15 cellular contexts compared by ENCODE assay signal in genomic region chr6:142544199-142544838, GRCh38.
DNase-seq lines count a peak whose midpoint lies in the region; ATAC-seq and TF ChIP-seq lines count a peak whose summit lies in the region.
"Had no signal": no experiment of that assay in that cellular context is flagged by ENCODE, and none has a peak within 500 bp of the region (broad histone marks: within the 10 kb centered on the region; RNA-seq: fewer than 3 reads in every experiment).

No MANE protein-coding gene starts in this region.

- H3K4me1 ChIP-seq in DND-41 (ENCODE audit: insufficient read depth, low read length), result peaks cover 40% of the 10 kb centered on the region

- peak overlapping the region; percentile 73 for H3K27ac Mint-ChIP-seq in activated T-cell treated with anti-CD3 and anti-CD28 coated beads, Interleukin-2, amount 50 U/mL, for 24 hours
- H3K27ac Mint-ChIP-seq in T-cell, result peak overlapping the region; percentile 65 to 78
- peak overlapping the region; percentile 20 for H3K27ac Mint-ChIP-seq in activated naive CD8-positive, alpha-beta T cell treated with anti-CD3 and anti-CD28 coated beads, Interleukin-2, amount 50 U/mL, for 24 hours

- H3K36me3 Mint-ChIP-seq in activated T-cell treated with anti-CD3 and anti-CD28 coated beads, Interleukin-2, amount 50 U/mL, for 24 hours (ENCODE audit: low read depth), result no peaks in the 10 kb centered on the region
- H3K36me3 Mint-ChIP-seq in T-cell, result no peaks in the 10 kb centered on the region
- no peaks in the 10 kb centered on the region for H3K36me3 Mint-ChIP-seq in activated naive CD8-positive, alpha-beta T cell treated with anti-CD3 and anti-CD28 coated beads, Interleukin-2, amount 50 U/mL, for 24 hours (ENCODE audit: low read depth)

- H3K9me3 Mint-ChIP-seq in activated T-cell treated with anti-CD3 and anti-CD28 coated beads, Interleukin-2, amount 50 U/mL, for 24 hours, result no peaks in the 10 kb centered on the region
- no peaks in the 10 kb centered on the region for H3K9me3 Mint-ChIP-seq in T-cell
- no peaks in the 10 kb centered on the region for H3K9me3 Mint-ChIP-seq in activated naive CD8-positive, alpha-beta T cell treated with anti-CD3 and anti-CD28 coated beads, Interleukin-2, amount 50 U/mL, for 24 hours

- TF ChIP-seq CTCF in DND-41 (IDR thresholded peaks at IDR 0.05; ENCODE audit: borderline replicate concordance, extremely low read depth, low read length, poor library complexity, severe bottlenecking), result no peak

- H3K36me3 ChIP-seq in DND-41 (ENCODE audit: insufficient read depth, low read length), result no peaks in the 10 kb centered on the region

- H3K9me3 ChIP-seq in DND-41 (ENCODE audit: insufficient read depth, low read length, severe bottlenecking), result no peaks in the 10 kb centered on the region
- H3K9me3 ChIP-seq: A549 had no signal

- no peak overlapping the region for H3K4me3 Mint-ChIP-seq in activated T-cell treated with anti-CD3 and anti-CD28 coated beads, Interleukin-2, amount 50 U/mL, for 24 hours
- peak overlapping the region in 1 of 3 donors; percentile 54 for H3K4me3 Mint-ChIP-seq in T-cell
- H3K4me3 Mint-ChIP-seq in activated naive CD8-positive, alpha-beta T cell treated with anti-CD3 and anti-CD28 coated beads, Interleukin-2, amount 50 U/mL, for 24 hours, result no peak overlapping the region

- ATAC-seq in DND-41 (ENCODE audit: insufficient read depth, low read depth) (no peak), T-cell (replicated peaks in 1 of 4) (peak in 2 of 4 experiments; percentile 26 to 44), HG02642 (IDR thresholded peaks at IDR 0.05; ENCODE audit: poor library complexity, unreplicated experiment) (no peak)
- ATAC-seq in activated naive CD8-positive, alpha-beta T cell treated with anti-CD3 and anti-CD28 coated beads, Interleukin-2, amount 50 U/mL, for 24 hours, result no peak
- ATAC-seq: A549 had no signal

- CTCF ChIA-PET in T-cell (lab: Charles Lee), result interaction anchor here in 1 of 2 donors (0.7 kb wide), 1 partner anchor 431 kb away, joined by 4 read pairs; no protein-coding TSS in a partner anchor

- DNase-seq in activated T-cell treated with anti-CD3 and anti-CD28 coated beads, Interleukin-2, amount 50 U/mL, for 24 hours, result no peak
- no peak for DNase-seq in activated T-cell treated with anti-CD3 and anti-CD28 coated beads, Interleukin-2, amount 50 U/mL, for 1 hour
- DNase-seq in DND-41 (no peak), T-cell (no peak), NCI-H446 treated with DMSO at 0.1 percent for 48 hours (lab: John Stamatoyannopoulos, UW) (no peak)
- no peak for DNase-seq in activated naive CD8-positive, alpha-beta T cell treated with anti-CD3 and anti-CD28 coated beads, Interleukin-2, amount 50 U/mL, for 24 hours
- DNase-seq: C1 segment of cervical spinal cord, KBM-7, NCI-H1048, NCI-H1436 treated with DMSO at 0.1 percent for 48 hours, NCI-H2081, NCI-H510A, NCI-H82 had no signal

- POLR2A ChIA-PET in T-cell (lab: Charles Lee), result no interaction called here

- H2AFZ ChIP-seq in DND-41 (ENCODE audit: low read depth, low read length), result no peak overlapping the region

- H3K4me1 Mint-ChIP-seq in activated T-cell treated with anti-CD3 and anti-CD28 coated beads, Interleukin-2, amount 50 U/mL, for 24 hours (ENCODE audit: low read depth), result peaks cover 45% of the 10 kb centered on the region
- H3K4me1 Mint-ChIP-seq in T-cell, result peaks cover 32 to 41% (median 36%) of the 10 kb centered on the region in 3 donors
- peaks cover 27% of the 10 kb centered on the region for H3K4me1 Mint-ChIP-seq in activated naive CD8-positive, alpha-beta T cell treated with anti-CD3 and anti-CD28 coated beads, Interleukin-2, amount 50 U/mL, for 24 hours

- peak overlapping the region; percentile 17; the same call in 1 of the 2 replicates for H3K27ac ChIP-seq in DND-41 (ENCODE audit: low read length)
- H3K27ac ChIP-seq: A549 had no signal

- H4K20me1 ChIP-seq in DND-41 (ENCODE audit: insufficient read depth, low read length), result no peaks in the 10 kb centered on the region

- H3K4me2 ChIP-seq in DND-41 (ENCODE audit: insufficient read depth, low read length), result no peak overlapping the region
- H3K4me2 ChIP-seq: A549 had no signal

- H3K4me3 ChIP-seq in DND-41 (ENCODE audit: low read depth in 1 of 2, low read length in 2 of 2), result no peak overlapping the region
- H3K4me3 ChIP-seq: A549 had no signal

- H3K9ac ChIP-seq in DND-41 (ENCODE audit: low read depth, low read length), result no peak overlapping the region

- H3K79me2 ChIP-seq in DND-41 (ENCODE audit: insufficient read depth, low read length), result no peaks in the 10 kb centered on the region

- H3K27me3 ChIP-seq in DND-41 (ENCODE audit: insufficient read depth, low read length, poor library complexity), result no peaks in the 10 kb centered on the region

- H3K27me3 Mint-ChIP-seq in activated T-cell treated with anti-CD3 and anti-CD28 coated beads, Interleukin-2, amount 50 U/mL, for 24 hours, result no peaks in the 10 kb centered on the region
- H3K27me3 Mint-ChIP-seq in T-cell, result peaks cover 0 to 1% of the 10 kb centered on the region in 2 donors
- no peaks in the 10 kb centered on the region for H3K27me3 Mint-ChIP-seq in activated naive CD8-positive, alpha-beta T cell treated with anti-CD3 and anti-CD28 coated beads, Interleukin-2, amount 50 U/mL, for 24 hours

Comparison
In these comparisons a context has a peak if more than half of its experiments do, and no peak if none do; other contexts are left out.
1. H3K27ac Mint-ChIP-seq: peak in every context shown above with its lines; median percentile 73 in activated T-cell treated with anti-CD3 and anti-CD28 coated beads, Interleukin-2, amount 50 U/mL, for 24 hours; 72 in T-cell; 20 in activated naive CD8-positive, alpha-beta T cell treated with anti-CD3 and anti-CD28 coated beads, Interleukin-2, amount 50 U/mL, for 24 hours.